In the genomic region with DNA sequence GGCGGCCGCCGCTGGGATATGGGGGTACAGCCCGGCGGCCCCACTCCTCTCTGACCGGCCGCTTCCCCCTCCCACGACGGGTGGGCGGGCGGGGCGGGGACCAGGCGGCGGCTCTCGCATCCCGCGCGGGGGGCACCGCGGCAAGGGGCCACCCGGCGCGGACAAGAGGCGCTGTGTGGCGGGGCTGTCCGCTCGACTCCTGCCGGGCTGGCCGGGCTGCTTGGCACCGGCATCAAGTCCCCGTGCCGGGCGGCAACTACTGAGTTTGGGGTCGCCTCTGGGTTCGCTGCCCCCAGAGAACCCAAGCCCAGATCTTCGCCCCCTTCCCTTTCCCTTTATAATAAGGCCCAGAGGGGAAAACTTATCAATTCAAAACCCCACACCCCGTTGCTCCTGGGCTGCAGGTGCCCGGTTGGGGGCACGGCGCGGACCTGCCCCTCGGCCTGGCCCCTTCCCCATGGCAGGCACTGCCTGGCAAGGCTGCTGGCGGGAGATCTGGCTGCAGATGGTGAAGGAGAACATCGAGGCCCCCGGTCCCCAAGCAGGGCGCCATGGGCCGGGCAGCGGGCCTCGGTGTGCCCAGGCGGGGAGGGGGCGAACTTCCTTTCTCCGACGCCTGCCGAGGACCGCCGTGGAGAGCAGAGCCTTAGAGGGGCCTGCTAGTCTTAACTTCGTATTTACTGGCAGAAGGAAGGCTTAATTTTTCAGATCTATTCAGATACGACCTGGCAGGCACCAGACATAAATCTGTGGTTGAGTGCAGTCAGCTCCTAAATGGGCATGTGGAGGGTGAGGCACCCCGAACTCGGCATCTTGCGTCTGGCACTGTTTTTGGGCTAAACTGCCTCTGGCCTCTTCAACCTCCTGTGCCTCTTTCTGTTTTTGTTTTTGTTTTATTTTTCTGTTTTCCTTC, we compare ENCODE assay signal across 9 cellular contexts. TPM values are rescaled to one million over a fixed set of nuclear protein-coding genes. Genes with fewer than 3 reads are reported as not detected.
DNase-seq lines count a peak whose midpoint lies in the region; ATAC-seq, FAIRE-seq and TF ChIP-seq lines count a peak whose summit lies in the region.
"Had no signal": no experiment of that assay in that cellular context is flagged by ENCODE, and none has a peak within 500 bp of the region (broad histone marks: within the 10 kb centered on the region; RNA-seq: fewer than 3 reads in every experiment).

No MANE protein-coding gene starts in this region.

- peak overlapping the region; percentile 88 for H3K4ac ChIP-seq in mesendoderm (ENCODE audit: low read depth, low read length)

- H4K5ac ChIP-seq in mesendoderm (ENCODE audit: low read length) = no peak overlapping the region

- no peaks in the 10 kb centered on the region for H3K9me3 ChIP-seq in A549

- no peak for TF ChIP-seq POLR2A in A549 (IDR thresholded peaks at IDR 0.05; ENCODE audit: low read length)

- no peak overlapping the region for H4K8ac ChIP-seq in mesendoderm (ENCODE audit: low read depth, low read length)

- H3K79me2 ChIP-seq in mesendoderm (ENCODE audit: control insufficient read depth, insufficient read depth, low read length) = no peaks in the 10 kb centered on the region

- TF ChIP-seq RAD21 in A549 (conservative IDR thresholded peaks at IDR 0.05 in 1 of 2, IDR thresholded peaks at IDR 0.05 in 1 of 2) = no peak

- TF ChIP-seq EP300 in A549 (IDR thresholded peaks at IDR 0.05) = no peak

- H3K56ac ChIP-seq in mesendoderm (ENCODE audit: low read length) = peak overlapping the region; percentile 82

- in situ Hi-C loops in brain microvascular endothelial cell (cut with HindIII; ENCODE audit: low pct_ligation_motif_present, low sequenced_read_pairs) = no loop called here

- no peak for FAIRE-seq in A549 (lab: Jason Lieb, UNC)

- peak overlapping the region; percentile 69 for H3K9ac ChIP-seq in mesendoderm (ENCODE audit: low read length)

- CTCF ChIA-PET in A549 (lab: Yijun Ruan, JAX) = interaction anchor here (0.7 to 1.4 kb wide), 8 partner anchors 12 to 229 kb away, joined by 3 to 5 read pairs (median 3); no protein-coding TSS in a partner anchor

- POLR2A ChIA-PET in A549 (lab: Yijun Ruan, JAX) = no interaction called here

- TF ChIP-seq CTCF in A549 (IDR thresholded peaks at IDR 0.05) (no peak), HFF-Myc (IDR thresholded peaks at IDR 0.05; ENCODE audit: low read depth, low read length, missing control alignments) (no peak), brain microvascular endothelial cell (IDR thresholded peaks at IDR 0.05; ENCODE audit: low read depth, low read length, missing control alignments) (no peak)

- no peak for DNase-seq in A549 (ENCODE audit: low read depth in 1 of 2, low spot score in 1 of 2)
- no peak for DNase-seq in HFF-Myc (ENCODE audit: extremely low read depth, low read depth)
- DNase-seq in brain microvascular endothelial cell = no peak
- DNase-seq in mesendoderm = no peak
- no peak for DNase-seq in Ammon's horn (ENCODE audit: low spot score)
- DNase-seq in RPMI8226 = no peak

- no peaks in the 10 kb centered on the region for H3K36me3 ChIP-seq in brain microvascular endothelial cell (replicated peaks)
- no peaks in the 10 kb centered on the region for H3K36me3 ChIP-seq in mesendoderm (ENCODE audit: control insufficient read depth, insufficient read depth, low read length)

- H2BK120ac ChIP-seq in mesendoderm (ENCODE audit: low read depth, low read length) = no peak overlapping the region

- peak overlapping the region; percentile 99 for H3K4me2 ChIP-seq in A549
- H3K4me2 ChIP-seq in mesendoderm (ENCODE audit: low read length) = peak overlapping the region; percentile 71

- H3K27ac ChIP-seq in A549 (peak overlapping the region; percentile 92 to 93), brain microvascular endothelial cell (no peak overlapping the region), mesendoderm (ENCODE audit: low read depth, low read length) (no peak overlapping the region)
- H3K27ac ChIP-seq: HL-60 had no signal

- H3K4me1 ChIP-seq in A549 = peaks cover 13% of the 10 kb centered on the region
- H3K4me1 ChIP-seq in mesendoderm (ENCODE audit: control insufficient read depth, low read depth, low read length) = no peaks in the 10 kb centered on the region

- ATAC-seq in A549 (peak; percentile 19 to 52; a peak in 3 of 6 replicates), HG03045 (IDR thresholded peaks at IDR 0.05; ENCODE audit: unreplicated experiment) (no peak), GM21576 (IDR thresholded peaks at IDR 0.05; ENCODE audit: unreplicated experiment) (no peak)

- H3K4me3 ChIP-seq in A549 (peak overlapping the region; percentile 87), HFF-Myc (replicated peaks; ENCODE audit: low read depth, low read length) (peak overlapping the region; percentile 76), brain microvascular endothelial cell (ENCODE audit: low read depth, low read length) (peak overlapping the region; percentile 61), mesendoderm (ENCODE audit: low read length) (no peak overlapping the region)

- no peak overlapping the region for H2BK5ac ChIP-seq in mesendoderm (ENCODE audit: low read length)

- H3K27me3 ChIP-seq in brain microvascular endothelial cell (replicated peaks) (no peaks in the 10 kb centered on the region), mesendoderm (ENCODE audit: insufficient read depth, low read length, poor library complexity) (peaks cover 3% of the 10 kb centered on the region)

- 53% methylated on average over 29 of the region's 61 CpGs for WGBS in A549 (ENCODE audit: missing lambda C conversion rate)
- WGBS in mesendoderm (ENCODE audit: extremely low coverage, insufficient coverage, low lambda C conversion rate) = no CpG with 5 or more reads among the region's 61 CpGs

- H3K79me1 ChIP-seq in mesendoderm (ENCODE audit: low read length) = no peaks in the 10 kb centered on the region

- H2BK15ac ChIP-seq in mesendoderm (replicated peaks; ENCODE audit: low read depth) = no peak overlapping the region

- no peak overlapping the region for H2AK5ac ChIP-seq in mesendoderm (ENCODE audit: low read length)

- peak overlapping the region; percentile 91 for H3K18ac ChIP-seq in mesendoderm (ENCODE audit: low read length)

- no peak overlapping the region for H3K23ac ChIP-seq in mesendoderm (ENCODE audit: low read length)

TF ChIP-seq in A549, 52 proteins besides CTCF, POLR2A, EP300 and RAD21:
- TF ChIP-seq PHF8 (IDR thresholded peaks at IDR 0.05; ENCODE audit: borderline replicate concordance, low read depth) (no peak), RCOR1 (IDR thresholded peaks at IDR 0.05; ENCODE audit: low read depth, low read length) (no peak), ZC3H11A (IDR thresholded peaks at IDR 0.05) (no peak), HOXB13 (CRISPR knock-in tag; IDR thresholded peaks at IDR 0.05; ENCODE audit: low read depth) (no peak), BHLHE40 (IDR thresholded peaks at IDR 0.05; ENCODE audit: low read depth, low read length) (no peak), EHF (CRISPR knock-in tag; IDR thresholded peaks at IDR 0.05) (no peak)
- TF ChIP-seq, protein P1, sequence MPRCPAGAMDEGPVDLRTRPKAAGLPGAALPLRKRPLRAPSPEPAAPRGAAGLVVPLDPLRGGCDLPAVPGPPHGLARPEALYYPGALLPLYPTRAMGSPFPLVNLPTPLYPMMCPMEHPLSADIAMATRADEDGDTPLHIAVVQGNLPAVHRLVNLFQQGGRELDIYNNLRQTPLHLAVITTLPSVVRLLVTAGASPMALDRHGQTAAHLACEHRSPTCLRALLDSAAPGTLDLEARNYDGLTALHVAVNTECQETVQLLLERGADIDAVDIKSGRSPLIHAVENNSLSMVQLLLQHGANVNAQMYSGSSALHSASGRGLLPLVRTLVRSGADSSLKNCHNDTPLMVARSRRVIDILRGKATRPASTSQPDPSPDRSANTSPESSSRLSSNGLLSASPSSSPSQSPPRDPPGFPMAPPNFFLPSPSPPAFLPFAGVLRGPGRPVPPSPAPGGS (IDR thresholded peaks at IDR 0.05) = 0 out of 3 replicates have a peak, but pooled peaks have one; percentile 7

RNA-seq across cellular contexts. Expression of gene APBA2, which starts 0.9 kb away (rescaled TPM):
- polyA plus RNA-seq in A549 (2011; rRNA removed) = 10.9 and 11.4 TPM in 2 replicates
- polyA plus RNA-seq in A549 (2012; cell fraction: cytosol; rRNA removed) = 17.6 and 19.7 TPM in 2 replicates
- polyA plus RNA-seq in A549 (2012; cell fraction: nucleus; rRNA removed) = 28.2 and 29.7 TPM in 2 replicates
- polyA plus RNA-seq in A549 (2017; fragmentation: RNase III; extraction: RNeasy Plus Mini Kit Qiagen cat#74134 plus additional on column Dnase treatment) = 12.2 to 14.6 TPM (median 12.6 TPM) in 3 replicates
- 13.4 and 16.5 TPM in 2 replicates for polyA minus RNA-seq in A549 (2011; rRNA and poly(A)+ RNA removed)
- polyA plus RNA-seq in mesendoderm (2013, experiment 1 of 2) = 6.6 TPM
- 7.2 TPM for polyA plus RNA-seq in mesendoderm (2013, experiment 2 of 2)

RNA-seq across cellular contexts. Expression of gene GOLGA6L7, which starts 38.2 kb away (rescaled TPM):
- polyA plus RNA-seq in A549 (2011; rRNA removed) (not detected in 2 replicates), A549 (2017; fragmentation: RNase III; extraction: RNeasy Plus Mini Kit Qiagen cat#74134 plus additional on column Dnase treatment) (not detected in 3 replicates)
- polyA plus RNA-seq in A549 (2012; cell fraction: cytosol; rRNA removed) = not detected in 2 replicates
- polyA plus RNA-seq in A549 (2012; cell fraction: nucleus; rRNA removed) = not detected in 2 replicates
- not detected in 2 replicates for polyA minus RNA-seq in A549 (2011; rRNA and poly(A)+ RNA removed)
- not detected for polyA plus RNA-seq in mesendoderm (2013, experiment 1 of 2)
- not detected for polyA plus RNA-seq in mesendoderm (2013, experiment 2 of 2)

Comparison
In these comparisons a context has a peak if more than half of its experiments do, and no peak if none do; other contexts are left out.
1. ATAC-seq: peak in A549 (2 of 2); none in HG03045 (single experiment) and GM21576 (single experiment).
2. H3K27ac ChIP-seq: peak in A549 (2 of 2); none in brain microvascular endothelial cell (single experiment) and mesendoderm (single experiment).